ENCODE assay signal across 28 cellular contexts in genomic region chr3:127573401-127573800, GRCh38.
"Had no signal": no experiment of that assay in that cellular context is flagged by ENCODE, and none has a peak within 500 bp of the region (broad histone marks: within the 10 kb centered on the region; RNA-seq: fewer than 3 reads in every experiment).

No MANE protein-coding gene starts in this region.

- H3K4me3 Mint-ChIP-seq: stimulated activated effector memory CD8-positive, alpha-beta T cell treated with anti-CD3 and anti-CD28 coated beads, Interleukin-12 subunit alpha, Interleukin-12 subunit beta, amount 100 ng/mL, for 72 hours; stimulated activated memory B cell treated with anti-CD40 and anti-IgM and Interleukin-4, amounts not matched to agents 10 μg/mL and 1 μg/mL and 100 μg/mL, for 72 hours; stimulated activated naive B cell treated with anti-CD40 and anti-IgM and Interleukin-4, amounts not matched to agents 10 μg/mL and 1 μg/mL and 100 μg/mL, for 72 hours; stimulated activated naive CD8-positive, alpha-beta T cell treated with anti-CD3 and anti-CD28 coated beads, Interleukin-15, amount 100 ng/mL, for 72 hours; stimulated activated naive CD8-positive, alpha-beta T cell treated with anti-CD3 and anti-CD28 coated beads, Interleukin-15, Interleukin-2, amounts not matched to agents 100 ng/mL and 50 ng/mL, for 24 hours; type B pancreatic cell had no signal

- H3K4me3 ChIP-seq: stomach, suprapubic skin, testis, thoracic aorta, thyroid gland, tibial artery, tibial nerve, transverse colon, upper lobe of left lung, upper lobe of right lung, uterus, vagina had no signal

- DNase-seq: stimulated activated CD4-positive, alpha-beta T cell treated with anti-CD3 and anti-CD28 coated beads, Interleukin-2, amount 100 ng/mL, for 48 hours; stimulated activated CD4-positive, alpha-beta T cell treated with anti-CD3 and anti-CD28 coated beads, Interleukin-4, amount 100 ng/mL, for 1 hour; stimulated activated CD4-positive, alpha-beta T cell treated with anti-CD3 and anti-CD28 coated beads, Interleukin-4, amount 100 ng/mL, for 24 hours; stimulated activated CD4-positive, alpha-beta T cell treated with anti-CD3 and anti-CD28 coated beads, Interleukin-4, amount 100 ng/mL, for 4 hours; stimulated activated CD8-positive, alpha-beta memory T cell treated with anti-CD3 and anti-CD28 coated beads, Interleukin-4, amount 100 ng/mL, for 48 hours; stimulated activated naive B cell treated with anti-CD40 and anti-IgM and Interleukin-4, amounts not matched to agents 10 μg/mL and 1 μg/mL and 100 μg/mL, for 72 hours; stimulated activated naive CD4-positive, alpha-beta T cell; stimulated activated naive CD4-positive, alpha-beta T cell treated with Interleukin-2 at 50 U/mL for 16 hours; stimulated activated naive CD8-positive, alpha-beta T cell treated with anti-CD3 and anti-CD28 coated beads, Interleukin-15, amount 100 ng/mL, for 72 hours; stimulated activated naive CD8-positive, alpha-beta T cell treated with anti-CD3 and anti-CD28 coated beads, Interleukin-15, Interleukin-2, amounts not matched to agents 100 U/mL and 50 U/mL, for 24 hours; stomach; substantia nigra; testis; thyroid gland; tibial artery; transverse colon; trophoblast cell; upper lobe of left lung; upper lobe of right lung; uterus had no signal

- H3K9me3 ChIP-seq: stomach, suprapubic skin, testis, thoracic aorta, thyroid gland, tibial artery, tibial nerve, transverse colon, upper lobe of left lung, upper lobe of right lung, uterus, vagina had no signal

- ATAC-seq: stimulated activated effector memory CD8-positive, alpha-beta T cell treated with anti-CD3 and anti-CD28 coated beads, Interleukin-12 subunit alpha, Interleukin-12 subunit beta, amount 100 ng/mL, for 72 hours; stimulated activated memory B cell treated with anti-CD40 and anti-IgM and Interleukin-4, amounts not matched to agents 10 μg/mL and 1 μg/mL and 100 μg/mL, for 72 hours; stimulated activated naive B cell treated with anti-CD40 and anti-IgM and Interleukin-4, amounts not matched to agents 10 μg/mL and 1 μg/mL and 100 μg/mL, for 72 hours; stimulated activated naive CD8-positive, alpha-beta T cell treated with anti-CD3 and anti-CD28 coated beads, Interleukin-15, amount 100 ng/mL, for 72 hours; stimulated activated naive CD8-positive, alpha-beta T cell treated with anti-CD3 and anti-CD28 coated beads, Interleukin-15, Interleukin-2, amounts not matched to agents 100 U/mL and 50 U/mL, for 24 hours; upper lobe of right lung had no signal

- H3K36me3 ChIP-seq: uterus had no signal

- H3K27me3 ChIP-seq: stomach, suprapubic skin, testis, thyroid gland, tibial artery, tibial nerve, transverse colon, upper lobe of left lung, upper lobe of right lung, uterus, vagina had no signal

- H3K9me3 Mint-ChIP-seq: stimulated activated effector memory CD8-positive, alpha-beta T cell treated with anti-CD3 and anti-CD28 coated beads, Interleukin-12 subunit alpha, Interleukin-12 subunit beta, amount 100 ng/mL, for 72 hours; stimulated activated memory B cell treated with anti-CD40 and anti-IgM and Interleukin-4, amounts not matched to agents 10 μg/mL and 1 μg/mL and 100 μg/mL, for 72 hours; stimulated activated naive B cell treated with anti-CD40 and anti-IgM and Interleukin-4, amounts not matched to agents 10 μg/mL and 1 μg/mL and 100 μg/mL, for 72 hours; stimulated activated naive CD8-positive, alpha-beta T cell treated with anti-CD3 and anti-CD28 coated beads, Interleukin-15, amount 100 ng/mL, for 72 hours; stimulated activated naive CD8-positive, alpha-beta T cell treated with anti-CD3 and anti-CD28 coated beads, Interleukin-15, Interleukin-2, amounts not matched to agents 100 ng/mL and 50 ng/mL, for 24 hours; type B pancreatic cell had no signal

- H3K27ac Mint-ChIP-seq: stimulated activated memory B cell treated with anti-CD40 and anti-IgM and Interleukin-4, amounts not matched to agents 10 μg/mL and 1 μg/mL and 100 μg/mL, for 72 hours; stimulated activated naive B cell treated with anti-CD40 and anti-IgM and Interleukin-4, amounts not matched to agents 10 μg/mL and 1 μg/mL and 100 μg/mL, for 72 hours; stimulated activated naive CD8-positive, alpha-beta T cell treated with anti-CD3 and anti-CD28 coated beads, Interleukin-15, amount 100 ng/mL, for 72 hours; stimulated activated naive CD8-positive, alpha-beta T cell treated with anti-CD3 and anti-CD28 coated beads, Interleukin-15, Interleukin-2, amounts not matched to agents 100 ng/mL and 50 ng/mL, for 24 hours; type B pancreatic cell had no signal

- H3K27me3 Mint-ChIP-seq: stimulated activated memory B cell treated with anti-CD40 and anti-IgM and Interleukin-4, amounts not matched to agents 10 μg/mL and 1 μg/mL and 100 μg/mL, for 72 hours; stimulated activated naive B cell treated with anti-CD40 and anti-IgM and Interleukin-4, amounts not matched to agents 10 μg/mL and 1 μg/mL and 100 μg/mL, for 72 hours; stimulated activated naive CD8-positive, alpha-beta T cell treated with anti-CD3 and anti-CD28 coated beads, Interleukin-15, amount 100 ng/mL, for 72 hours; stimulated activated naive CD8-positive, alpha-beta T cell treated with anti-CD3 and anti-CD28 coated beads, Interleukin-15, Interleukin-2, amounts not matched to agents 100 ng/mL and 50 ng/mL, for 24 hours; type B pancreatic cell had no signal

- H3K27ac ChIP-seq: stomach, suprapubic skin, testis, thoracic aorta, thyroid gland, tibial artery, tibial nerve, transverse colon, upper lobe of left lung, upper lobe of right lung, uterus, vagina had no signal
